Comparison of ENCODE assay signal across 12 cellular contexts in the genomic region with DNA sequence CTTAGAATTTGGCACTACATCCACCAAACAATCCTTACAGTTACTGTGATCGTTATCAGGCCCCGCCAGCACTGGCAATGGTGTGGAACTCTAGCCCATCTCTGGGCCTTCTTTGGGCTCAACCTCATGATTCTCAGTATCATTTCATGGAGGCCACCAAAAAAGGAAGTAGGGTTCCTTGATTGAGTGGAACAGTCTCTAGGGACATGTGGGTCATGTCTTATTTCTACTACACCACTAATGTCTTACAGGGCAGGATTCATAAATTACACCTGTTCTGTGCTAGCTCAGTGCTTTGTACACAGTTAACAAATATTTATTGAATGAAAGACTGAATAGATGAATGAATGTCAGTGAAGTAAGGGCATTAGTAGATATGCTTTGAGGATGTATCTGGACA. TPM values are rescaled to one million over a fixed set of nuclear protein-coding genes. Genes with fewer than 3 reads are reported as not detected.
DNase-seq lines count a peak whose midpoint lies in the region; ATAC-seq and TF ChIP-seq lines count a peak whose summit lies in the region.
"Had no signal": no experiment of that assay in that cellular context is flagged by ENCODE, and none has a peak within 500 bp of the region (broad histone marks: within the 10 kb centered on the region; RNA-seq: fewer than 3 reads in every experiment).

No MANE protein-coding gene starts in this region.

- H3K36me3 ChIP-seq in neutrophil (peaks cover 97% of the 10 kb centered on the region), PC-9 (ENCODE audit: low read depth) (peaks cover 53% of the 10 kb centered on the region)

- H3K27ac ChIP-seq in neutrophil (peak overlapping the region; percentile 15), PC-9 (no peak overlapping the region)
- H3K27ac ChIP-seq: thoracic aorta had no signal

- TF ChIP-seq CTCF in neutrophil (IDR thresholded peaks at IDR 0.05): no peak
- TF ChIP-seq CTCF in PC-9 (conservative IDR thresholded peaks at IDR 0.05): no peak
- TF ChIP-seq CTCF in foreskin fibroblast (IDR thresholded peaks at IDR 0.05; ENCODE audit: low read depth, low read length): no peak

- peaks cover 8% of the 10 kb centered on the region for H3K9me3 ChIP-seq in neutrophil
- no peaks in the 10 kb centered on the region for H3K9me3 ChIP-seq in PC-9 (ENCODE audit: insufficient read depth, low read depth)
- H3K9me3 ChIP-seq: thoracic aorta had no signal

- H3K79me2 ChIP-seq in PC-9 (ENCODE audit: low read depth): no peaks in the 10 kb centered on the region

- no peak overlapping the region for H2AFZ ChIP-seq in PC-9

- H3K27me3 ChIP-seq in neutrophil: no peaks in the 10 kb centered on the region
- no peaks in the 10 kb centered on the region for H3K27me3 ChIP-seq in PC-9 (ENCODE audit: insufficient read depth, low read depth)

- intact Hi-C loops in PC-9 (cut with micrococcal nuclease; ENCODE audit: unreplicated experiment): no loop called here

- H3K4me1 ChIP-seq in neutrophil (ENCODE audit: control insufficient read depth in 1 of 2, insufficient read depth in 1 of 2, low read depth in 1 of 2, low read length in 1 of 2) (no peaks in the 10 kb centered on the region), PC-9 (replicated peaks; ENCODE audit: insufficient read depth) (no peaks in the 10 kb centered on the region)

- no peaks in the 10 kb centered on the region for H4K20me1 ChIP-seq in PC-9 (ENCODE audit: insufficient read depth)

- H3K4me3 ChIP-seq in neutrophil (ENCODE audit: low read depth in 1 of 2, low read length in 1 of 2): no peak overlapping the region
- H3K4me3 ChIP-seq in PC-9: no peak overlapping the region
- H3K4me3 ChIP-seq in foreskin fibroblast (ENCODE audit: low read depth in 1 of 2, low read length in 2 of 2): no peak overlapping the region
- H3K4me3 ChIP-seq: thoracic aorta had no signal

- H3K4me2 ChIP-seq in PC-9: no peak overlapping the region

- H3F3A ChIP-seq in PC-9 (ENCODE audit: insufficient read depth, low read depth): peaks cover 53% of the 10 kb centered on the region; the same call in 1 of the 2 replicates

- BruUV-seq in PC-9 (replicated peaks; lab: Mats Ljungman, UMichigan): no TSS peak

- ATAC-seq in GM18907 (IDR thresholded peaks at IDR 0.05; ENCODE audit: unreplicated experiment): peak; percentile 88
- ATAC-seq in GM21723 (IDR thresholded peaks at IDR 0.05; ENCODE audit: unreplicated experiment): peak; percentile 92
- ATAC-seq in HG03342 (IDR thresholded peaks at IDR 0.05; ENCODE audit: unreplicated experiment): peak; percentile 87

- H3K9me2 ChIP-seq in PC-9 (ENCODE audit: insufficient read depth): no peaks in the 10 kb centered on the region

- DNase-seq in NCI-H2227 treated with DMSO at 0.1 percent for 48 hours (lab: John Stamatoyannopoulos, UW) (no peak), PC-9 (no peak), foreskin fibroblast (no peak), T1000 (lab: John Stamatoyannopoulos, UW) (no peak)
- DNase-seq: activated CD4-positive, alpha-beta memory T cell treated with anti-CD3 and anti-CD28 coated beads for 36 hours; NCI-H2081; SHP77 treated with DMSO at 0.1 percent for 48 hours had no signal

- POLR2A ChIA-PET in PC-9 (lab: Charles Lee; ENCODE audit: unreplicated experiment): no interaction called here

- CTCF ChIA-PET in PC-9 (lab: Charles Lee): no interaction called here

RNA-seq across cellular contexts. Expression of a gene that starts 53.9 kb away (rescaled TPM):
- total RNA-seq in PC-9 (2021): 44.0 and 59.4 TPM in 2 replicates

RNA-seq across cellular contexts. Expression of a gene that starts 54.2 kb away (rescaled TPM):
- total RNA-seq in PC-9 (2021): 133 and 159 TPM in 2 replicates
